ENCODE assay signal across 20 cellular contexts in the genomic region with DNA sequence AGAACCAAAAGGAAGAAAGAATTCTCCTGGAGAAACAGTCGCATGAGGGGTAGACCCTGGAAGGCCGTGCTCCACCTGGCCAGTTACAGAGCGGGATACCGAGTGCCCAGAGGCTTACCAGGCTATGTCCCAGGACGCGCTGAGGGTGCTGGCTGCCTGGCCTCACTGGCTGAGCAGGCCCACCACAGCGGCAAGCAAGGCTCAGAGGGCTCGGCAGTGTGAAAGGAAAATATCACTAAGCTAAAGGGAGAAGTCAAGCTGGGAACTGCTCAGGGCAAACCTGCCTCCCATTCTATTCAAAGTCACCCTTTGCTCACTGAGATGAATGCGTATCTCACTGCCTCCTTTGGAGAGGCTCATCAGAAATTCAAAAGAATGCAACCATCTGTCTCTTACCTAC.
"Had no signal": no experiment of that assay in that cellular context is flagged by ENCODE, and none has a peak within 500 bp of the region (broad histone marks: within the 10 kb centered on the region; RNA-seq: fewer than 3 reads in every experiment).

No MANE protein-coding gene starts in this region.

- H3K36me3 ChIP-seq: breast epithelium had no signal

- ATAC-seq: gastroesophageal sphincter, heart left ventricle, left lung, psoas muscle, right cardiac atrium had no signal

- H3K9me3 ChIP-seq: breast epithelium, esophagus muscularis mucosa, gastroesophageal sphincter, heart left ventricle, left lung, psoas muscle, stomach, testis had no signal

- H3K4me1 ChIP-seq: breast epithelium, esophagus muscularis mucosa, gastroesophageal sphincter, heart left ventricle, psoas muscle, stomach had no signal

- H3K4me3 ChIP-seq: breast epithelium, esophagus muscularis mucosa, gastroesophageal sphincter, heart left ventricle, left lung, psoas muscle, stomach, testis had no signal

- FAIRE-seq: astrocyte, endothelial cell of umbilical vein had no signal

- DNase-seq: activated CD4-positive, alpha-beta T cell treated with anti-CD3 and anti-CD28 coated beads, Interleukin-2, amount 10 ng/mL, durations not matched to agents 24 days and 14 days; activated CD8-positive, alpha-beta memory T cell treated with anti-CD3 and anti-CD28 coated beads, Interleukin-2, amount 50 U/mL, for 48 hours; activated effector memory CD4-positive, alpha-beta T cell treated with anti-CD3 and anti-CD28 coated beads, Interleukin-2, amount 50 U/mL, for 16 hours; activated T-cell treated with anti-CD3 and anti-CD28 coated beads, Interleukin-2, amount 50 U/mL, for 48 hours; cortex of kidney; islet precursor cell; psoas muscle; right cardiac atrium; stomach; T1000; testis had no signal

- H3K4me1 Mint-ChIP-seq: activated CD4-positive, alpha-beta T cell treated with anti-CD3 and anti-CD28 coated beads, Interleukin-2, amount 10 ng/mL, durations not matched to agents 24 days and 14 days; activated naive CD4-positive, alpha-beta T cell treated with anti-CD3 and anti-CD28 coated beads, Interleukin-2, amount 50 U/mL, for 24 hours had no signal

- H3K27me3 Mint-ChIP-seq: activated CD4-positive, alpha-beta T cell treated with anti-CD3 and anti-CD28 coated beads, Interleukin-2, amount 10 ng/mL, durations not matched to agents 24 days and 14 days; activated naive CD4-positive, alpha-beta T cell treated with anti-CD3 and anti-CD28 coated beads, Interleukin-2, amount 50 U/mL, for 24 hours; type B pancreatic cell had no signal

- H3K4me3 Mint-ChIP-seq: activated CD4-positive, alpha-beta T cell treated with anti-CD3 and anti-CD28 coated beads, Interleukin-2, amount 10 ng/mL, durations not matched to agents 24 days and 14 days; activated naive CD4-positive, alpha-beta T cell treated with anti-CD3 and anti-CD28 coated beads, Interleukin-2, amount 50 U/mL, for 24 hours; type B pancreatic cell had no signal

- H3K9me3 Mint-ChIP-seq: activated CD4-positive, alpha-beta T cell treated with anti-CD3 and anti-CD28 coated beads, Interleukin-2, amount 10 ng/mL, durations not matched to agents 24 days and 14 days; activated naive CD4-positive, alpha-beta T cell treated with anti-CD3 and anti-CD28 coated beads, Interleukin-2, amount 50 U/mL, for 24 hours; type B pancreatic cell had no signal

- H3K27ac ChIP-seq: breast epithelium, esophagus muscularis mucosa, gastroesophageal sphincter, heart left ventricle, left lung, psoas muscle, stomach, testis had no signal

- H3K27me3 ChIP-seq: breast epithelium, esophagus muscularis mucosa, gastroesophageal sphincter, heart left ventricle, left lung, stomach, testis had no signal

- H3K27ac Mint-ChIP-seq: activated naive CD4-positive, alpha-beta T cell treated with anti-CD3 and anti-CD28 coated beads, Interleukin-2, amount 50 U/mL, for 24 hours; type B pancreatic cell had no signal
